Comparison of ENCODE assay signal across 8 cellular contexts in genomic region chr3:196317399-196317701, GRCh38. TPM values are rescaled to one million over a fixed set of nuclear protein-coding genes. Genes with fewer than 3 reads are reported as not detected.
DNase-seq lines count a peak whose midpoint lies in the region; ATAC-seq, FAIRE-seq and TF ChIP-seq lines count a peak whose summit lies in the region.
"Not testable (repeated sequence)": the region's sequence is repeated elsewhere in the genome, so short reads cannot be mapped to it uniquely, and the experiment has no call there.

No MANE protein-coding gene starts in this region.

- 0% methylated on average over 3 of the region's 14 CpGs for WGBS in A549 (ENCODE audit: missing lambda C conversion rate)
- WGBS in heart left ventricle, 4 donors = 1 to 7% (median 1%) methylated on average over 3 to 14 of the region's 14 CpGs; no CpG with 5 or more reads in 1 of the 4 donors

- TF ChIP-seq CTCF in A549 (IDR thresholded peaks at IDR 0.05); activated CD8-positive, alpha-beta T cell treated with anti-CD3 and anti-CD28 coated beads for 36 hours (IDR thresholded peaks at IDR 0.05); heart left ventricle (IDR thresholded peaks at IDR 0.05): not testable (repeated sequence)

- not testable (repeated sequence) for DNase-seq in A549 (ENCODE audit: low read depth in 1 of 2, low spot score in 1 of 2); activated CD8-positive, alpha-beta T cell treated with anti-CD3 and anti-CD28 coated beads for 36 hours; heart left ventricle
- DNase-seq in GM19239 (ENCODE audit: insufficient read length, low spot score) = peak; percentile 38
- peak; percentile 76 for DNase-seq in NAMALWA (ENCODE audit: low spot score)
- DNase-seq in caudate nucleus (lab: John Stamatoyannopoulos, UW) = peak in 2 of 61 donors; percentile 16 to 38
- DNase-seq in stimulated activated CD4-positive, alpha-beta T cell treated with anti-CD3 and anti-CD28 coated beads, Interleukin-12 subunit alpha, Interleukin-12 subunit beta, amount 100 ng/mL, for 48 hours (ENCODE audit: low read depth in 2 of 3, low spot score in 1 of 3) = peak in 2 of 3 donors; percentile 34 to 35

- not testable (repeated sequence) for H3K9me3 Mint-ChIP-seq in activated CD8-positive, alpha-beta T cell treated with anti-CD3 and anti-CD28 coated beads for 36 hours

- peak overlapping the region; percentile 77 for H3K4me2 ChIP-seq in A549

- H3K36me3 ChIP-seq in heart left ventricle; muscle layer of duodenum (ENCODE audit: control insufficient read depth in 1 of 2, insufficient read depth in 2 of 2, low read length in 2 of 2): not testable (repeated sequence)

- CTCF ChIA-PET in A549 (lab: Yijun Ruan, JAX) = interaction anchor here (0.9 kb wide), 1 partner anchor 8 kb away, joined by 3 read pairs; no protein-coding TSS in a partner anchor
- CTCF ChIA-PET in activated CD8-positive, alpha-beta T cell treated with anti-CD3 and anti-CD28 coated beads for 36 hours (lab: Charles Lee) = interaction anchor here (1.2 to 2.5 kb wide), 5 partner anchors 8 to 243 kb away, joined by 3 to 10 read pairs (median 4); no protein-coding TSS in a partner anchor

- H3K4me3 Mint-ChIP-seq in activated CD8-positive, alpha-beta T cell treated with anti-CD3 and anti-CD28 coated beads for 36 hours = peak overlapping the region; percentile 92

- not testable (repeated sequence) for H3K27me3 Mint-ChIP-seq in activated CD8-positive, alpha-beta T cell treated with anti-CD3 and anti-CD28 coated beads for 36 hours

- H3K9me3 ChIP-seq in A549; heart left ventricle; muscle layer of duodenum (ENCODE audit: control insufficient read depth in 1 of 2, low read length in 2 of 2): not testable (repeated sequence)

- FAIRE-seq in A549 (lab: Jason Lieb, UNC); GM19239 (lab: Jason Lieb, UNC): not testable (repeated sequence)

- POLR2A ChIA-PET in A549 (lab: Yijun Ruan, JAX) = interaction anchor here (0.9 to 1.2 kb wide), 4 partner anchors 21 to 186 kb away, joined by 3 to 12 read pairs (median 3); partner anchors contain the start of genes RNF168, TM4SF19 and UBXN7
- POLR2A ChIA-PET in activated CD8-positive, alpha-beta T cell treated with anti-CD3 and anti-CD28 coated beads for 36 hours (lab: Charles Lee) = interaction anchor here (0.6 to 1.7 kb wide), 14 partner anchors 13 to 1645 kb away, joined by 3 to 9 read pairs (median 4); partner anchors contain the start of genes PCYT1A and UBXN7

- H3K27ac Mint-ChIP-seq in activated CD8-positive, alpha-beta T cell treated with anti-CD3 and anti-CD28 coated beads for 36 hours = peak overlapping the region; percentile 95

- TF ChIP-seq RAD21 in A549 (conservative IDR thresholded peaks at IDR 0.05 in 1 of 2, IDR thresholded peaks at IDR 0.05 in 1 of 2) = not testable (repeated sequence)

- not testable (repeated sequence) for H3K27me3 ChIP-seq in heart left ventricle; muscle layer of duodenum (ENCODE audit: low read depth, low read length)

- intact Hi-C loops in activated CD8-positive, alpha-beta T cell treated with anti-CD3 and anti-CD28 coated beads for 36 hours (cut with micrococcal nuclease) = loop anchor here (10.0 kb wide), 1 partner anchor 63 kb away; no protein-coding TSS in a partner anchor
- intact Hi-C loops in heart left ventricle (cut with DNase I) = loop anchor here in 1 of 10 donors (2.0 kb wide), 1 partner anchor 17 kb away; no protein-coding TSS in a partner anchor

- H3K27ac ChIP-seq in A549 = peak overlapping the region; percentile 79 to 96
- peak overlapping the region; percentile 86 for H3K27ac ChIP-seq in caudate nucleus (ENCODE audit: low read depth, low read length)
- H3K27ac ChIP-seq in heart left ventricle = peak overlapping the region; percentile 66 to 99 (median 92)
- peak overlapping the region; percentile 56 for H3K27ac ChIP-seq in muscle layer of duodenum (ENCODE audit: low read length)

- not testable (repeated sequence) for TF ChIP-seq POLR2A in A549 (IDR thresholded peaks at IDR 0.05; ENCODE audit: low read length); heart left ventricle (IDR thresholded peaks at IDR 0.05)

- not testable (repeated sequence) for TF ChIP-seq EP300 in A549 (IDR thresholded peaks at IDR 0.05)

- peaks cover 12% of the 10 kb centered on the region for H3K4me1 Mint-ChIP-seq in activated CD8-positive, alpha-beta T cell treated with anti-CD3 and anti-CD28 coated beads for 36 hours (ENCODE audit: low read depth)

- peak overlapping the region; percentile 54 for H3K4me3 ChIP-seq in A549
- H3K4me3 ChIP-seq in heart left ventricle = peak overlapping the region; percentile 43 to 100 (median 78)
- H3K4me3 ChIP-seq in muscle layer of duodenum (ENCODE audit: low read depth in 1 of 2, low read length in 2 of 2) = peak overlapping the region; percentile 70 to 88

- ATAC-seq in A549; activated CD8-positive, alpha-beta T cell treated with anti-CD3 and anti-CD28 coated beads for 36 hours; heart left ventricle: not testable (repeated sequence)

- not testable (repeated sequence) for H3K4me1 ChIP-seq in A549; heart left ventricle; muscle layer of duodenum (ENCODE audit: control insufficient read depth in 1 of 2, insufficient read depth in 2 of 2, low read length in 2 of 2)

- H3K36me3 Mint-ChIP-seq in activated CD8-positive, alpha-beta T cell treated with anti-CD3 and anti-CD28 coated beads for 36 hours (ENCODE audit: low read depth) = not testable (repeated sequence)

RNA-seq across cellular contexts. Expression of gene DYNLT2B, which starts 0.7 kb away (rescaled TPM):
- 24.0 and 34.7 TPM in 2 replicates for polyA plus RNA-seq in A549 (2011; rRNA removed)
- polyA plus RNA-seq in A549 (2012; cell fraction: cytosol; rRNA removed) = 27.6 and 29.9 TPM in 2 replicates
- polyA plus RNA-seq in A549 (2012; cell fraction: nucleus; rRNA removed) = 10.6 and 10.8 TPM in 2 replicates
- 32.2 to 38.2 TPM (median 34.9 TPM) in 3 replicates for polyA plus RNA-seq in A549 (2017; fragmentation: RNase III; extraction: RNeasy Plus Mini Kit Qiagen cat#74134 plus additional on column Dnase treatment)
- polyA minus RNA-seq in A549 (2011; rRNA and poly(A)+ RNA removed) = 2.8 and 3.7 TPM in 2 replicates
- 1 to 10 TPM; 8.8 to 9.5 TPM for total RNA-seq in activated CD8-positive, alpha-beta T cell treated with anti-CD3 and anti-CD28 coated beads for 36 hours
- total RNA-seq in heart left ventricle = 1 to 10 TPM; 1.9 to 4.6 (median 3.6) TPM
- polyA plus RNA-seq in heart left ventricle = 1 to 10 TPM; 4.3 to 8.8 TPM

RNA-seq across cellular contexts. Expression of gene TM4SF19, which starts 20.8 kb away (rescaled TPM):
- polyA plus RNA-seq in A549 (2011; rRNA removed) (5.2 and 6.6 TPM in 2 replicates), A549 (2017; fragmentation: RNase III; extraction: RNeasy Plus Mini Kit Qiagen cat#74134 plus additional on column Dnase treatment) (3.9 to 4.4 TPM (median 4.0 TPM) in 3 replicates), heart left ventricle (not detected)
- 2.8 and 2.9 TPM in 2 replicates for polyA plus RNA-seq in A549 (2012; cell fraction: cytosol; rRNA removed)
- 2.5 and 5.0 TPM in 2 replicates for polyA plus RNA-seq in A549 (2012; cell fraction: nucleus; rRNA removed)
- 8.7 and 10.3 TPM in 2 replicates for polyA minus RNA-seq in A549 (2011; rRNA and poly(A)+ RNA removed)
- total RNA-seq in activated CD8-positive, alpha-beta T cell treated with anti-CD3 and anti-CD28 coated beads for 36 hours = not detected
- total RNA-seq in heart left ventricle = 10 to 100 TPM in 1 of 9 donors, 1 to 10 TPM in 1, under 1 TPM in 3, not detected in 4; 0.38 to 23.5 (median 0.85) TPM

RNA-seq across cellular contexts. Expression of gene PCYT1A, which starts 29.8 kb away (rescaled TPM):
- 45.4 and 48.0 TPM in 2 replicates for polyA plus RNA-seq in A549 (2011; rRNA removed)
- polyA plus RNA-seq in A549 (2012; cell fraction: cytosol; rRNA removed) = 30.4 and 31.8 TPM in 2 replicates
- 34.7 and 34.9 TPM in 2 replicates for polyA plus RNA-seq in A549 (2012; cell fraction: nucleus; rRNA removed)
- 41.6 to 44.7 TPM (median 41.9 TPM) in 3 replicates for polyA plus RNA-seq in A549 (2017; fragmentation: RNase III; extraction: RNeasy Plus Mini Kit Qiagen cat#74134 plus additional on column Dnase treatment)
- polyA minus RNA-seq in A549 (2011; rRNA and poly(A)+ RNA removed) = 100 and 151 TPM in 2 replicates
- total RNA-seq in activated CD8-positive, alpha-beta T cell treated with anti-CD3 and anti-CD28 coated beads for 36 hours = 10 to 100 TPM; 31.0 to 33.7 TPM
- 100 to 1,000 TPM in 7 of 9 donors, 10 to 100 TPM in 2; 90.4 to 149 (median 105) TPM for total RNA-seq in heart left ventricle
- 10 to 100 TPM; 29.4 to 58.0 TPM for polyA plus RNA-seq in heart left ventricle
